Comparison of ENCODE assay signal across 6 cellular contexts in genomic region chr7:6799887-6800286, GRCh38. TPM values are rescaled to one million over a fixed set of nuclear protein-coding genes. Genes with fewer than 3 reads are reported as not detected.
"Had no signal": no experiment of that assay in that cellular context is flagged by ENCODE, and none has a peak within 500 bp of the region (broad histone marks: within the 10 kb centered on the region; RNA-seq: fewer than 3 reads in every experiment).

No MANE protein-coding gene starts in this region.

RNA-seq across cellular contexts. Expression of gene RSPH10B2, which starts 46.0 kb away (rescaled TPM):
- total RNA-seq: suprapubic skin, upper lobe of right lung had no signal
- polyA plus RNA-seq: naive thymus-derived CD8-positive, alpha-beta T cell; pancreas; smooth muscle cell; urinary bladder had no signal
